23 cellular contexts compared by ENCODE assay signal in the genomic region with DNA sequence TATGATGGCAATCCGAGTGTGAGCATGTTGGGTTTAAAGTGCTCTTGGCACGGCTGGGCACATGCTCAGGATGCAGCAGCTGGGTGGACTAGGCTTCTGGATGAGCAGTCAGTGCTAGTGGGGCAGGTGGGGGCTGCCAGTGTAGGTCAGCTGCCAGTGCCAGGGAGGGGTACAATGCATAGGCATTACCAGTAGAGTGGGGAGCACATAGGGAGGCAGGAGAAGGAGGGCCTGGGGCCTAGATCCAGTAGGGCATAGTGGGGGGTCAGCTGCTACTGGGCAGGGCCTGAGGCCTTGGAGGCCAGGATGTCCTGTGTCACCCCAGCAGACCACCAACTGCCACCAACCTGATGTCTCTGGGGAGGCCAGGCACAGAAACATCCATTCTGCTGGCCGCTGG. TPM values are rescaled to one million over a fixed set of nuclear protein-coding genes. Genes with fewer than 3 reads are reported as not detected.
DNase-seq lines count a peak whose midpoint lies in the region; ATAC-seq and TF ChIP-seq lines count a peak whose summit lies in the region.
"Had no signal": no experiment of that assay in that cellular context is flagged by ENCODE, and none has a peak within 500 bp of the region (broad histone marks: within the 10 kb centered on the region; RNA-seq: fewer than 3 reads in every experiment).

No MANE protein-coding gene starts in this region.

- H3F3A ChIP-seq in GM23248 (ENCODE audit: insufficient read depth), result no peaks in the 10 kb centered on the region

- in situ Hi-C loops in GM23248 (cut with MboI), result no loop called here

- no peaks in the 10 kb centered on the region for H3K36me3 Mint-ChIP-seq in activated T-cell treated with anti-CD3 and anti-CD28 coated beads, Interleukin-2, amount 50 U/mL, for 72 hours (ENCODE audit: insufficient read depth in 2 of 2)
- H3K36me3 Mint-ChIP-seq in chondrocyte (ENCODE audit: low read depth), result peaks cover 2% of the 10 kb centered on the region
- H3K36me3 Mint-ChIP-seq in neural crest cell (ENCODE audit: low read depth), result no peaks in the 10 kb centered on the region
- no peaks in the 10 kb centered on the region for H3K36me3 Mint-ChIP-seq in immature natural killer cell
- no peaks in the 10 kb centered on the region for H3K36me3 Mint-ChIP-seq in activated T-helper 17 cell treated with anti-CD3 and anti-CD28 coated beads, Interleukin-2, amount 50 U/mL, for 72 hours (ENCODE audit: low read depth)

- no peaks in the 10 kb centered on the region for H3K9me2 ChIP-seq in GM23248 (ENCODE audit: insufficient read depth)

- no peak overlapping the region for H3K9ac ChIP-seq in GM23248

- H3K9me3 ChIP-seq in aorta (ENCODE audit: control insufficient read depth, low read length) (no peaks in the 10 kb centered on the region), GM23248 (ENCODE audit: low read depth) (no peaks in the 10 kb centered on the region)
- H3K9me3 ChIP-seq: SJCRH30 had no signal

- H3K27me3 Mint-ChIP-seq in activated T-cell treated with anti-CD3 and anti-CD28 coated beads, Interleukin-2, amount 50 U/mL, for 72 hours (ENCODE audit: low read depth), result no peaks in the 10 kb centered on the region
- H3K27me3 Mint-ChIP-seq in chondrocyte (ENCODE audit: low read depth), result peaks cover 10% of the 10 kb centered on the region
- no peaks in the 10 kb centered on the region for H3K27me3 Mint-ChIP-seq in neural crest cell (ENCODE audit: low read depth)
- H3K27me3 Mint-ChIP-seq in immature natural killer cell (ENCODE audit: low read depth in 3 of 3), result peaks cover 6 to 9% (median 6%) of the 10 kb centered on the region in 3 donors
- H3K27me3 Mint-ChIP-seq in activated T-helper 17 cell treated with anti-CD3 and anti-CD28 coated beads, Interleukin-2, amount 50 U/mL, for 72 hours, result no peaks in the 10 kb centered on the region

- H3K27me3 ChIP-seq in aorta (ENCODE audit: control insufficient read depth in 1 of 2, insufficient read depth in 2 of 2, low read length in 1 of 2) (no peaks in the 10 kb centered on the region), GM23248 (replicated peaks; ENCODE audit: insufficient read depth) (no peaks in the 10 kb centered on the region)
- H3K27me3 ChIP-seq: SJCRH30 had no signal

- intact Hi-C loops in aorta (cut with DNase I), result no loop called here

- no peak overlapping the region for H2AFZ ChIP-seq in GM23248

- H3K27ac ChIP-seq in aorta (ENCODE audit: low read depth in 1 of 2, low read length in 2 of 2) (no peak overlapping the region), GM23248 (no peak overlapping the region)
- H3K27ac ChIP-seq: 22Rv1, SJCRH30 had no signal

- TF ChIP-seq CTCF in chondrocyte (IDR thresholded peaks at IDR 0.05) (no peak), neural crest cell (conservative IDR thresholded peaks at IDR 0.05) (no peak)

- no peak for ATAC-seq in activated T-cell treated with anti-CD3 and anti-CD28 coated beads, Interleukin-2, amount 50 U/mL, for 72 hours (replicated peaks in 1 of 2)
- ATAC-seq in aorta (ENCODE audit: low FRiP score), result no peak
- ATAC-seq in activated T-helper 17 cell treated with anti-CD3 and anti-CD28 coated beads, Interleukin-2, amount 50 U/mL, for 72 hours (replicated peaks), result no peak

- H3K4me3 Mint-ChIP-seq in activated T-cell treated with anti-CD3 and anti-CD28 coated beads, Interleukin-2, amount 50 U/mL, for 72 hours, result no peak overlapping the region
- no peak overlapping the region for H3K4me3 Mint-ChIP-seq in chondrocyte (ENCODE audit: unreplicated experiment)
- H3K4me3 Mint-ChIP-seq in neural crest cell, result no peak overlapping the region
- H3K4me3 Mint-ChIP-seq in immature natural killer cell, result no peak overlapping the region
- H3K4me3 Mint-ChIP-seq in activated T-helper 17 cell treated with anti-CD3 and anti-CD28 coated beads, Interleukin-2, amount 50 U/mL, for 72 hours, result no peak overlapping the region

- H3K4me1 ChIP-seq in aorta (ENCODE audit: control insufficient read depth in 1 of 2, insufficient read depth in 2 of 2, low read length in 2 of 2) (no peaks in the 10 kb centered on the region), GM23248 (ENCODE audit: insufficient read depth) (no peaks in the 10 kb centered on the region)
- H3K4me1 ChIP-seq: SJCRH30 had no signal

- no peaks in the 10 kb centered on the region for H4K20me1 ChIP-seq in GM23248 (ENCODE audit: insufficient read depth)

- no peak overlapping the region for H3K4me2 ChIP-seq in GM23248 (ENCODE audit: unreplicated experiment)

- H3K36me3 ChIP-seq in aorta (ENCODE audit: control insufficient read depth in 1 of 2, insufficient read depth in 2 of 2, low read length in 1 of 2), result no peaks in the 10 kb centered on the region
- H3K36me3 ChIP-seq in GM23248 (ENCODE audit: low read depth), result no peaks in the 10 kb centered on the region
- H3K36me3 ChIP-seq: SJCRH30 had no signal

- H3K27ac Mint-ChIP-seq in activated T-cell treated with anti-CD3 and anti-CD28 coated beads, Interleukin-2, amount 50 U/mL, for 72 hours, result peak overlapping the region; percentile 11
- H3K27ac Mint-ChIP-seq in chondrocyte (ENCODE audit: unreplicated experiment), result no peak overlapping the region
- H3K27ac Mint-ChIP-seq in neural crest cell (ENCODE audit: unreplicated experiment), result peak overlapping the region; percentile 1
- peak overlapping the region in 1 of 6 donors; percentile 65 for H3K27ac Mint-ChIP-seq in immature natural killer cell
- no peak overlapping the region for H3K27ac Mint-ChIP-seq in activated T-helper 17 cell treated with anti-CD3 and anti-CD28 coated beads, Interleukin-2, amount 50 U/mL, for 72 hours

- no peak for DNase-seq in activated T-cell treated with anti-CD3 and anti-CD28 coated beads, Interleukin-2, amount 50 U/mL, for 72 hours
- DNase-seq in activated T-cell treated with anti-CD3 and anti-CD28 coated beads, Interleukin-2, amount 50 U/mL, for 1 hour, result no peak
- peak; percentile 44 for DNase-seq in chondrocyte (ENCODE audit: low spot score)
- DNase-seq in neural crest cell (ENCODE audit: low read depth, low spot score), result no peak
- peak; percentile 3 to 29 for DNase-seq in aorta
- DNase-seq in GM23248, result no peak
- no peak for DNase-seq in immature natural killer cell
- DNase-seq: Calu3, DMS79 treated with DMSO at 0.1 percent for 48 hours, GF-D8, KBM-7, MV-4-11, NCI-H1105, NCI-H2029, NCI-H446, NCI-H524 treated with DMSO at 0.1 percent for 48 hours, NCI-H774, SJCRH30 had no signal

- no peaks in the 10 kb centered on the region for H3K9me3 Mint-ChIP-seq in activated T-cell treated with anti-CD3 and anti-CD28 coated beads, Interleukin-2, amount 50 U/mL, for 72 hours
- H3K9me3 Mint-ChIP-seq in chondrocyte (ENCODE audit: low read depth), result no peaks in the 10 kb centered on the region
- no peaks in the 10 kb centered on the region for H3K9me3 Mint-ChIP-seq in neural crest cell
- no peaks in the 10 kb centered on the region for H3K9me3 Mint-ChIP-seq in immature natural killer cell
- no peaks in the 10 kb centered on the region for H3K9me3 Mint-ChIP-seq in activated T-helper 17 cell treated with anti-CD3 and anti-CD28 coated beads, Interleukin-2, amount 50 U/mL, for 72 hours

- H3K4me1 Mint-ChIP-seq in activated T-cell treated with anti-CD3 and anti-CD28 coated beads, Interleukin-2, amount 50 U/mL, for 72 hours (ENCODE audit: low read depth), result no peaks in the 10 kb centered on the region
- H3K4me1 Mint-ChIP-seq in chondrocyte (ENCODE audit: low read depth) (peaks cover 15% of the 10 kb centered on the region), neural crest cell (no peaks in the 10 kb centered on the region), immature natural killer cell (peaks cover 5 to 15% of the 10 kb centered on the region in 2 donors)
- H3K4me1 Mint-ChIP-seq in activated T-helper 17 cell treated with anti-CD3 and anti-CD28 coated beads, Interleukin-2, amount 50 U/mL, for 72 hours, result no peaks in the 10 kb centered on the region

- H3K79me2 ChIP-seq in GM23248 (ENCODE audit: insufficient read depth), result no peaks in the 10 kb centered on the region

- WGBS in aorta, 2 donors, result 82 to 88% methylated on average over 3 of the region's 3 CpGs
- 46 to 51% methylated on average over 3 of the region's 3 CpGs for WGBS in GM23248 (ENCODE audit: low coverage in 1 of 2, low lambda C conversion rate in 2 of 2, missing lambda C conversion rate in 2 of 2), 2 experiments

- H3K4me3 ChIP-seq in aorta (ENCODE audit: low read length in 2 of 2) (no peak overlapping the region), GM23248 (no peak overlapping the region)
- H3K4me3 ChIP-seq: SJCRH30 had no signal

RNA-seq across cellular contexts. Expression of a gene that starts 24.2 kb away (rescaled TPM):
- 1 to 10 TPM; 5.9 to 8.2 TPM for total RNA-seq in activated T-cell treated with anti-CD3 and anti-CD28 coated beads, Interleukin-2, amount 50 U/mL, for 72 hours
- total RNA-seq in chondrocyte (not detected in 3 replicates), neural crest cell (0.84 and 1.7 TPM in 2 replicates), aorta (1 to 10 TPM in 1 of 2 donors, under 1 TPM in 1; 0.42 to 2.3 TPM)
- polyA plus RNA-seq in aorta (under 1 TPM; 0.03 to 0.13 TPM), GM23248 (2016; fragmentation: Nextera tagmentation; extraction: Ambion mirVana) (not detected in 2 replicates), immature natural killer cell (1 to 10 TPM; 2.0 to 3.1 (median 2.1) TPM)
- total RNA-seq in GM23248 (2014; rRNA removed; shearing (Covaris generic)), result 0.11 TPM in 1 of 2 replicates, not detected in the other
- total RNA-seq in activated T-helper 17 cell treated with anti-CD3 and anti-CD28 coated beads, Interleukin-2, amount 50 U/mL, for 72 hours, result 1 to 10 TPM; 1.4 to 6.7 TPM
- total RNA-seq: LHCN-M2, MCF 10A, SJCRH30 had no signal
- polyA plus RNA-seq: BJ had no signal

RNA-seq across cellular contexts. Expression of a gene that starts 41.8 kb away (rescaled TPM):
- total RNA-seq in activated T-cell treated with anti-CD3 and anti-CD28 coated beads, Interleukin-2, amount 50 U/mL, for 72 hours, result under 1 TPM in 1 of 2 donors, not detected in 1; 0.19 TPM
- total RNA-seq in chondrocyte (not detected in 3 replicates), neural crest cell (not detected in 2 replicates), aorta (1 to 10 TPM; 1.2 to 3.4 TPM)
- polyA plus RNA-seq in aorta (not detected), GM23248 (2016; fragmentation: Nextera tagmentation; extraction: Ambion mirVana) (not detected in 2 replicates), immature natural killer cell (under 1 TPM in 1 of 3 donors, not detected in 2; 0.72 TPM)
- total RNA-seq in GM23248 (2014; rRNA removed; shearing (Covaris generic)), result not detected in 2 replicates
- total RNA-seq in activated T-helper 17 cell treated with anti-CD3 and anti-CD28 coated beads, Interleukin-2, amount 50 U/mL, for 72 hours, result not detected
- total RNA-seq: Calu3, LHCN-M2, MCF 10A, SJCRH30 had no signal
- polyA plus RNA-seq: BJ had no signal

Comparison
In these comparisons a context has a peak if more than half of its experiments do, and no peak if none do; other contexts are left out.
1. DNase-seq: peak in chondrocyte (single experiment) and aorta (2 of 2); none in activated T-cell treated with anti-CD3 and anti-CD28 coated beads, Interleukin-2, amount 50 U/mL, for 72 hours (0 of 2), activated T-cell treated with anti-CD3 and anti-CD28 coated beads, Interleukin-2, amount 50 U/mL, for 1 hour (single experiment), neural crest cell (single experiment), GM23248 (single experiment) and immature natural killer cell (0 of 3).
2. H3K27ac Mint-ChIP-seq: peak in activated T-cell treated with anti-CD3 and anti-CD28 coated beads, Interleukin-2, amount 50 U/mL, for 72 hours (single experiment) and neural crest cell (single experiment); none in chondrocyte (single experiment) and activated T-helper 17 cell treated with anti-CD3 and anti-CD28 coated beads, Interleukin-2, amount 50 U/mL, for 72 hours (single experiment).